ENCODE assay signal across 8 cellular contexts in the genomic region with DNA sequence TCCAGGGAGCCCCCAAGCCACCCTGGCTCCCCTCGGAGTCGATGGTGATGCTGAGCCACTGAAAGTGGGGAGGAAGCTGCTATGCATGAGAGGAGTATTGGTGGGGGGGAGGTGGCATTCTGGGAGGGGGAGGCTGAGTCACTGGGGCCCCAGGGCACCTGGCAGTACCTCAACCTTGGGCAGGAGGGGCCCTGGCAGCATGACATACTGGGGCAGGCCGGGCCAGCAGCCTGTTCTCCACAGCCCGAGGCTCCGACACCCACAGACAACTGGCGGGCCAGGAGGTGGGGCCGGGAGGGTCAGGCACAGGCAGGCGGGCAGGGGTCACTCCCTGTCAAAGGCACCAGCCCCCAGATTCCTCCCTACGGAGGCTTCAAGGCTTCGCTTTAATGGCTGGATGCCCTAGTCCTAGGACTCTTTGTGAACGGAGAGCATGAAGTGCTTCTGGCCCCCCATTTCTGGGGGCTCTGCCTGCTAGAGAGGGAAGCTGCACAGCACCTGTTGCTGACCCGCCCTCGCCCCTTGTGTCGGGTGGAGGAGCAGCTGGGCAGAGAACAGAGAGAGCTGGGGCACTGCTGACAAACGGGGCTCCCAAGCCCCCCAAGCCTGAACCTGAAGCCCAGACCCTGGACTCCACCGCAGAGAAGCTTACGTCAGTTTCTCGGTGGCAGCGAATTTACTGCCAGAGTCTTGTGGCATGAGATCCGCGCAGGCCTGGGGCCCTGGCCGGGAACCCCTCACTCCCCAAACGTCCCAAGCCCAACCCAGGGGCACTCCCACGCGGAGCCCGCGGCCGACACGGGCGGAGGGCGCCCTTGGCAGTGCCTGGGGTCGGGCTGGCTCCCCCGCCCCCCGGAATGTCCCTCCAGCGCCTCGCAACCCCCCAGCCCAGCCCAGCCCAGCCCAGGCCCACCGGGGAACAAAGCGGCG. TPM values are rescaled to one million over a fixed set of nuclear protein-coding genes. Genes with fewer than 3 reads are reported as not detected.
DNase-seq lines count a peak whose midpoint lies in the region; ATAC-seq and TF ChIP-seq lines count a peak whose summit lies in the region.

No MANE protein-coding gene starts in this region.

- H3K4me1 Mint-ChIP-seq in Caco-2 (ENCODE audit: low read depth, unreplicated experiment): peaks cover 12% of the 10 kb centered on the region

- H3K79me2 ChIP-seq in OCI-LY1 (ENCODE audit: insufficient read depth, low read length): no peaks in the 10 kb centered on the region

- peak overlapping the region; percentile 80 to 82 for H3K18ac ChIP-seq in mesenchymal stem cell (ENCODE audit: low read depth in 1 of 2, low read length in 2 of 2)

- no peaks in the 10 kb centered on the region for H3K27me3 Mint-ChIP-seq in Caco-2 (ENCODE audit: insufficient read depth, unreplicated experiment)

- no peak overlapping the region for H2AK5ac ChIP-seq in mesenchymal stem cell (ENCODE audit: low read length, severe bottlenecking)

- BruUV-seq in Caco-2 (replicated peaks; lab: Mats Ljungman, UMichigan): no TSS peak

- H2BK15ac ChIP-seq in mesenchymal stem cell (ENCODE audit: low read depth, poor library complexity, severe bottlenecking): peak overlapping the region; percentile 71

- peak; percentile 1 for ATAC-seq in aorta (ENCODE audit: low FRiP score)

- H3K4me2 ChIP-seq in OCI-LY1 (ENCODE audit: low read length) (peak overlapping the region; percentile 88), mesenchymal stem cell (ENCODE audit: low read length, poor library complexity, severe bottlenecking) (peak overlapping the region; percentile 92)

- TF ChIP-seq CTCF in Caco-2 (IDR thresholded peaks at IDR 0.05; ENCODE audit: insufficient read depth in 1 of 2, low read depth in 1 of 2, low read length in 1 of 2, severe bottlenecking in 1 of 2, unreplicated experiment in 1 of 2): no peak
- no peak for TF ChIP-seq CTCF in OCI-LY1 (IDR thresholded peaks at IDR 0.05; ENCODE audit: low read length)
- TF ChIP-seq CTCF in coronary artery (IDR thresholded peaks at IDR 0.05): no peak

- H3K27me3 ChIP-seq in Caco-2 (replicated peaks; ENCODE audit: control insufficient read depth, insufficient read depth, low read length) (no peaks in the 10 kb centered on the region), OCI-LY1 (ENCODE audit: insufficient read depth, low read length) (0 out of 2 replicates have a peak, but pooled peaks cover 2% of the 10 kb centered on the region), mesenchymal stem cell (ENCODE audit: control insufficient read depth in 1 of 2, insufficient read depth in 1 of 2, low read length in 2 of 2) (no peaks in the 10 kb centered on the region), aorta (ENCODE audit: control insufficient read depth in 1 of 2, insufficient read depth in 2 of 2, low read length in 1 of 2) (no peaks in the 10 kb centered on the region)

- H3K36me3 Mint-ChIP-seq in Caco-2 (ENCODE audit: insufficient read depth, unreplicated experiment): peaks cover 66% of the 10 kb centered on the region

- intact Hi-C loops in Caco-2 (cut with micrococcal nuclease; ENCODE audit: unreplicated experiment) (loop anchor here (1.0 to 5.0 kb wide), 3 partner anchors 38 to 88 kb away; no protein-coding TSS in a partner anchor), aorta (cut with DNase I) (loop anchor here (2.0 to 10.0 kb wide), 5 partner anchors 73 to 363 kb away; partner anchors contain the start of genes MYO15B (in 1 of the 2) and TRIM47 (in 1 of the 2))

- peaks cover 40% of the 10 kb centered on the region for H3K79me1 ChIP-seq in mesenchymal stem cell (replicated peaks; ENCODE audit: low read length, poor library complexity, severe bottlenecking)

- peak overlapping the region; percentile 68 to 91 for H3K4ac ChIP-seq in mesenchymal stem cell (ENCODE audit: low read depth in 1 of 2, low read length in 2 of 2)

- H4K8ac ChIP-seq in mesenchymal stem cell (ENCODE audit: low read length): peak overlapping the region; percentile 56

- H3K4me1 ChIP-seq in Caco-2: peaks cover 15% of the 10 kb centered on the region; the same call in 1 of the 2 replicates
- H3K4me1 ChIP-seq in OCI-LY1 (ENCODE audit: insufficient read depth, low read length, severe bottlenecking): peaks cover 24% of the 10 kb centered on the region
- H3K4me1 ChIP-seq in mesenchymal stem cell (ENCODE audit: control insufficient read depth, insufficient read depth, low read depth, low read length): peaks cover 37% of the 10 kb centered on the region
- H3K4me1 ChIP-seq in aorta (ENCODE audit: control insufficient read depth in 1 of 2, insufficient read depth in 2 of 2, low read length in 2 of 2): peaks cover 0 to 2% of the 10 kb centered on the region in 2 donors

- POLR2A ChIA-PET in Caco-2 (lab: Charles Lee): interaction anchor here (0.6 kb wide), 1 partner anchor 111 kb away, joined by 8 read pairs; no protein-coding TSS in a partner anchor

- peak overlapping the region; percentile 94 for H3K4me3 Mint-ChIP-seq in Caco-2 (ENCODE audit: unreplicated experiment)

- H2AFZ ChIP-seq in OCI-LY1 (ENCODE audit: low read length): no peak overlapping the region
- H2AFZ ChIP-seq in mesenchymal stem cell (ENCODE audit: low read depth, low read length): peak overlapping the region; percentile 55

- H3K9me3 ChIP-seq in Caco-2 (no peaks in the 10 kb centered on the region), OCI-LY1 (ENCODE audit: low read length) (no peaks in the 10 kb centered on the region), mesenchymal stem cell (ENCODE audit: control insufficient read depth, low read length) (no peaks in the 10 kb centered on the region), aorta (ENCODE audit: control insufficient read depth, low read length) (no peaks in the 10 kb centered on the region)

- no peaks in the 10 kb centered on the region for H4K20me1 ChIP-seq in OCI-LY1 (ENCODE audit: insufficient read depth, low read length)

- no peak overlapping the region for H3K27ac Mint-ChIP-seq in Caco-2 (ENCODE audit: unreplicated experiment)

- H3K4me3 ChIP-seq in Caco-2 (ENCODE audit: low read depth, low read length) (peak overlapping the region; percentile 93), OCI-LY1 (ENCODE audit: low read depth, low read length, poor library complexity, severe bottlenecking) (peak overlapping the region; percentile 85), coronary artery (peak overlapping the region; percentile 78), mesenchymal stem cell (ENCODE audit: insufficient read depth in 1 of 2, low read depth in 1 of 2, low read length in 2 of 2) (peak overlapping the region; percentile 83 to 93), aorta (ENCODE audit: low read length in 2 of 2) (peak overlapping the region; percentile 61 to 77)

- peak overlapping the region in 1 of 2 experiments; percentile 36 for H3K14ac ChIP-seq in mesenchymal stem cell (ENCODE audit: low read length in 2 of 2)

- H3K27ac ChIP-seq in OCI-LY1 (ENCODE audit: low read depth, low read length, poor library complexity, severe bottlenecking): no peak overlapping the region
- H3K27ac ChIP-seq in coronary artery: peak overlapping the region; percentile 87 to 94
- H3K27ac ChIP-seq in mesenchymal stem cell (ENCODE audit: low read length, poor library complexity, severe bottlenecking): no peak overlapping the region
- H3K27ac ChIP-seq in aorta (ENCODE audit: low read depth in 1 of 2, low read length in 2 of 2): peak overlapping the region in 1 of 2 donors; percentile 34

- CTCF ChIA-PET in Caco-2 (lab: Charles Lee): no interaction called here

- H3K36me3 ChIP-seq in Caco-2 (ENCODE audit: control insufficient read depth, insufficient read depth, low read length) (peaks cover 3% of the 10 kb centered on the region; the same call in 1 of the 2 replicates), OCI-LY1 (ENCODE audit: insufficient read depth, low read length) (peaks cover 7% of the 10 kb centered on the region; the same call in 1 of the 2 replicates), mesenchymal stem cell (ENCODE audit: control insufficient read depth in 1 of 2, insufficient read depth in 2 of 2, low read depth in 1 of 2, low read length in 2 of 2) (peaks cover 8 to 21% of the 10 kb centered on the region in 2 experiments), aorta (ENCODE audit: control insufficient read depth in 1 of 2, insufficient read depth in 2 of 2, low read length in 1 of 2) (no peaks in the 10 kb centered on the region)

- H2BK5ac ChIP-seq in mesenchymal stem cell (ENCODE audit: low read depth, low read length, poor library complexity, severe bottlenecking): peak overlapping the region; percentile 24

- H3K9me2 ChIP-seq in OCI-LY1 (ENCODE audit: low read depth, low read length): no peaks in the 10 kb centered on the region

- H4K91ac ChIP-seq in mesenchymal stem cell (ENCODE audit: low read length): peak overlapping the region; percentile 47

- peak overlapping the region; percentile 84 for H2BK120ac ChIP-seq in mesenchymal stem cell (ENCODE audit: low read depth, low read length)

- H3K9me3 Mint-ChIP-seq in Caco-2 (ENCODE audit: unreplicated experiment): no peaks in the 10 kb centered on the region

- no peak overlapping the region for H2BK12ac ChIP-seq in mesenchymal stem cell (ENCODE audit: low read length in 2 of 2)

- 14% methylated on average over 25 of the region's 39 CpGs for WGBS in mesenchymal stem cell
- 0 to 2% methylated on average over 33 to 39 of the region's 39 CpGs for WGBS in aorta, 2 donors

- peak overlapping the region in 1 of 2 experiments; percentile 60 for H3K23ac ChIP-seq in mesenchymal stem cell (ENCODE audit: low read length in 2 of 2)

- DNase-seq in Caco-2 (no peak), coronary artery (ENCODE audit: low spot score) (no peak), mesenchymal stem cell (peak; percentile 39), aorta (peak in 1 of 2 donors; percentile 62), DMS79 (lab: John Stamatoyannopoulos, UW) (no peak), NCI-H187 treated with DMSO at 0.1 percent for 48 hours (lab: John Stamatoyannopoulos, UW) (no peak)
- no peak for DNase-seq in central memory CD4-positive, alpha-beta T cell

- no peaks in the 10 kb centered on the region for H3F3A ChIP-seq in OCI-LY1 (ENCODE audit: insufficient read depth, low read length)

- no peak overlapping the region for H3K9ac ChIP-seq in OCI-LY1 (ENCODE audit: low read length)
- peak overlapping the region; percentile 84 for H3K9ac ChIP-seq in mesenchymal stem cell (ENCODE audit: low read length)

RNA-seq across cellular contexts. Expression of gene CASKIN2, which starts 0.8 kb away (rescaled TPM):
- total RNA-seq in Caco-2 (2022) (41.8 and 48.9 TPM in 2 replicates), aorta (10 to 100 TPM; 61.5 to 63.4 TPM)
- 6.3 TPM for polyA plus RNA-seq in mesenchymal stem cell (2013, experiment 1 of 2)
- polyA plus RNA-seq in mesenchymal stem cell (2013, experiment 2 of 2): 6.1 TPM
- polyA plus RNA-seq in aorta: 1 to 10 TPM; 4.0 to 8.9 TPM

RNA-seq across cellular contexts. Expression of gene TSEN54, which starts 1.8 kb away (rescaled TPM):
- total RNA-seq in Caco-2 (2022) (71.3 and 74.5 TPM in 2 replicates), aorta (10 to 100 TPM; 10.8 to 14.0 TPM)
- polyA plus RNA-seq in mesenchymal stem cell (2013, experiment 1 of 2): 8.4 TPM
- 9.2 TPM for polyA plus RNA-seq in mesenchymal stem cell (2013, experiment 2 of 2)
- 10 to 100 TPM in 1 of 2 donors, 1 to 10 TPM in 1; 8.8 to 27.3 TPM for polyA plus RNA-seq in aorta

RNA-seq across cellular contexts. Expression of gene LLGL2, which starts 10.9 kb away (rescaled TPM):
- 165 and 179 TPM in 2 replicates for total RNA-seq in Caco-2 (2022)
- 3.6 TPM for polyA plus RNA-seq in mesenchymal stem cell (2013, experiment 1 of 2)
- 3.5 TPM for polyA plus RNA-seq in mesenchymal stem cell (2013, experiment 2 of 2)
- 10 to 100 TPM in 1 of 2 donors, 1 to 10 TPM in 1; 9.7 to 11.1 TPM for total RNA-seq in aorta
- 10 to 100 TPM; 10.1 to 14.4 TPM for polyA plus RNA-seq in aorta

RNA-seq across cellular contexts. Expression of gene TMEM94, which starts 58.1 kb away (rescaled TPM):
- 109 and 115 TPM in 2 replicates for total RNA-seq in Caco-2 (2022)
- 38.5 TPM for polyA plus RNA-seq in mesenchymal stem cell (2013, experiment 1 of 2)
- polyA plus RNA-seq in mesenchymal stem cell (2013, experiment 2 of 2): 37.2 TPM
- total RNA-seq in aorta: 10 to 100 TPM; 51.5 to 74.8 TPM
- polyA plus RNA-seq in aorta: 10 to 100 TPM; 19.5 to 54.6 TPM

Comparison
In these comparisons a context has a peak if more than half of its experiments do, and no peak if none do; other contexts are left out.
1. H3K27ac ChIP-seq: peak in coronary artery (2 of 2); none in OCI-LY1 (single experiment) and mesenchymal stem cell (single experiment).
2. RNA of gene LLGL2, which starts 10.9 kb away (total RNA-seq): 165 to 179 TPM in Caco-2; 9.7 to 11.1 TPM in aorta; every median in the first group is over 10 times any median in the second.
3. Peak in every context shown above with its lines, with median percentiles within 50 percentile points of each other: H3K4me3 ChIP-seq.